In genomic region chr1:153968000-153968363, GRCh38 we compare ENCODE assay signal across 6 cellular contexts. TPM values are rescaled to one million over a fixed set of nuclear protein-coding genes. Genes with fewer than 3 reads are reported as not detected.
DNase-seq lines count a peak whose midpoint lies in the region; ATAC-seq and TF ChIP-seq lines count a peak whose summit lies in the region.

No MANE protein-coding gene starts in this region.

- CTCF ChIA-PET in naive thymus-derived CD4-positive, alpha-beta T cell (lab: Charles Lee), result interaction anchor here (1.1 to 2.2 kb wide), 8 partner anchors 10 to 368 kb away, joined by 3 to 11 read pairs (median 5); partner anchors contain the start of genes DENND4B, JTB and RAB13

- POLR2A ChIA-PET in naive thymus-derived CD4-positive, alpha-beta T cell (lab: Charles Lee), result interaction anchor here (0.5 to 7.0 kb wide), 20 partner anchors 9 to 1891 kb away, joined by 3 to 128 read pairs (median 4); partner anchors contain the start of genes CRTC2, DENND4B, GATAD2B and JTB

- H3K27ac Mint-ChIP-seq in naive thymus-derived CD4-positive, alpha-beta T cell, result peak overlapping the region; percentile 87 to 99 (median 94)

- ATAC-seq in naive thymus-derived CD4-positive, alpha-beta T cell, result no peak

- peaks cover 22 to 68% (median 58%) of the 10 kb centered on the region in 7 donors for H3K4me1 Mint-ChIP-seq in naive thymus-derived CD4-positive, alpha-beta T cell

- H3K4me3 Mint-ChIP-seq in naive thymus-derived CD4-positive, alpha-beta T cell, result peak overlapping the region; percentile 83 to 97 (median 92)

- H3K27ac ChIP-seq in ascending aorta, result peak overlapping the region; percentile 80 to 85
- peak overlapping the region; percentile 79 for H3K27ac ChIP-seq in naive thymus-derived CD4-positive, alpha-beta T cell (ENCODE audit: low read depth, low read length)

- peak overlapping the region; percentile 72 for H3K4me3 ChIP-seq in Jurkat, Clone E6-1 (ENCODE audit: low read length)
- H3K4me3 ChIP-seq in ascending aorta, result peak overlapping the region; percentile 62 to 69
- H3K4me3 ChIP-seq in naive thymus-derived CD4-positive, alpha-beta T cell (ENCODE audit: low read length), result peak overlapping the region; percentile 89

- TF ChIP-seq CTCF in ascending aorta (IDR thresholded peaks at IDR 0.05), result no peak

- H3K9me3 Mint-ChIP-seq in naive thymus-derived CD4-positive, alpha-beta T cell, result no peaks in the 10 kb centered on the region

- no peaks in the 10 kb centered on the region for H3K27me3 Mint-ChIP-seq in naive thymus-derived CD4-positive, alpha-beta T cell

- H3K36me3 ChIP-seq in ascending aorta, result peaks cover 0 to 6% of the 10 kb centered on the region in 2 donors
- H3K36me3 ChIP-seq in naive thymus-derived CD4-positive, alpha-beta T cell (ENCODE audit: control insufficient read depth in 2 of 3, insufficient read depth in 3 of 3, low read length in 3 of 3), result peaks cover 0 to 8% (median 0%) of the 10 kb centered on the region in 3 experiments

- intact Hi-C loops in ascending aorta (cut with DNase I), result loop anchor here (1.0 kb wide), 3 partner anchors 9 to 22 kb away; partner anchors contain the start of genes DENND4B, JTB and RAB13
- intact Hi-C loops in naive thymus-derived CD4-positive, alpha-beta T cell (cut with micrococcal nuclease), result loop anchor here (1.0 to 10.0 kb wide), 9 partner anchors 9 to 987 kb away; partner anchors contain the start of genes JTB (in 2 of the 2), CRTC2 (in 1 of the 2), ILF2 (in 1 of the 2) and PBXIP1 (in 1 of the 2)

- H3K9me3 ChIP-seq in ascending aorta, result no peaks in the 10 kb centered on the region
- no peaks in the 10 kb centered on the region for H3K9me3 ChIP-seq in naive thymus-derived CD4-positive, alpha-beta T cell (ENCODE audit: control insufficient read depth in 2 of 3, low read length in 3 of 3)

- no peak for DNase-seq in Jurkat, Clone E6-1 (ENCODE audit: low read depth, low spot score)
- DNase-seq in ascending aorta (ENCODE audit: low spot score in 2 of 2) (no peak), SIG-M5 (lab: John Stamatoyannopoulos, UW) (no peak), middle frontal gyrus (ENCODE audit: extremely low spot score, low spot score) (no peak)
- no peak for DNase-seq in naive thymus-derived CD4-positive, alpha-beta T cell
- DNase-seq in stimulated activated CD4-positive, alpha-beta T cell treated with anti-CD3 and anti-CD28 coated beads, Interleukin-2, amount 100 ng/mL, for 24 hours, result no peak

- H3K36me3 Mint-ChIP-seq in naive thymus-derived CD4-positive, alpha-beta T cell, result peaks cover 0 to 9% (median 0%) of the 10 kb centered on the region in 5 donors

- peaks cover 7 to 14% of the 10 kb centered on the region in 2 donors for H3K4me1 ChIP-seq in ascending aorta
- H3K4me1 ChIP-seq in naive thymus-derived CD4-positive, alpha-beta T cell (ENCODE audit: control insufficient read depth in 2 of 2, insufficient read depth in 2 of 2, low read length in 2 of 2), result peaks cover 25 to 35% of the 10 kb centered on the region in 2 donors

- H3K27me3 ChIP-seq in ascending aorta, result no peaks in the 10 kb centered on the region
- no peaks in the 10 kb centered on the region for H3K27me3 ChIP-seq in naive thymus-derived CD4-positive, alpha-beta T cell (ENCODE audit: control insufficient read depth in 2 of 2, insufficient read depth in 2 of 2, low read length in 2 of 2)

RNA-seq across cellular contexts. Expression of gene CREB3L4, which starts 0.3 kb away (rescaled TPM):
- 26.4 TPM for polyA plus RNA-seq in Jurkat, Clone E6-1 (2012; ENCODE audit: insufficient read depth, insufficient read length)
- 6.3 TPM for total RNA-seq in ascending aorta
- 1 to 10 TPM; 4.6 to 8.4 (median 7.0) TPM for total RNA-seq in naive thymus-derived CD4-positive, alpha-beta T cell
- polyA plus RNA-seq in naive thymus-derived CD4-positive, alpha-beta T cell, result 1 to 10 TPM; 6.2 to 7.7 TPM

RNA-seq across cellular contexts. Expression of gene SLC39A1, which starts 4.6 kb away (rescaled TPM):
- 53.9 TPM for polyA plus RNA-seq in Jurkat, Clone E6-1 (2012; ENCODE audit: insufficient read depth, insufficient read length)
- 86.3 TPM for total RNA-seq in ascending aorta
- 10 to 100 TPM; 14.4 to 53.2 (median 18.7) TPM for total RNA-seq in naive thymus-derived CD4-positive, alpha-beta T cell
- polyA plus RNA-seq in naive thymus-derived CD4-positive, alpha-beta T cell, result 10 to 100 TPM; 27.8 to 37.4 TPM

RNA-seq across cellular contexts. Expression of gene JTB, which starts 9.5 kb away (rescaled TPM):
- polyA plus RNA-seq in Jurkat, Clone E6-1 (2012; ENCODE audit: insufficient read depth, insufficient read length), result 201 TPM
- 166 TPM for total RNA-seq in ascending aorta
- 100 to 1,000 TPM in 3 of 5 experiments, 10 to 100 TPM in 2; 78.4 to 134 (median 104) TPM for total RNA-seq in naive thymus-derived CD4-positive, alpha-beta T cell
- 100 to 1,000 TPM; 294 to 319 TPM for polyA plus RNA-seq in naive thymus-derived CD4-positive, alpha-beta T cell

RNA-seq across cellular contexts. Expression of gene CRTC2, which starts 9.6 kb away (rescaled TPM):
- polyA plus RNA-seq in Jurkat, Clone E6-1 (2012; ENCODE audit: insufficient read depth, insufficient read length), result 43.1 TPM
- 10.1 TPM for total RNA-seq in ascending aorta
- 100 to 1,000 TPM in 4 of 5 experiments, 10 to 100 TPM in 1; 86.1 to 157 (median 119) TPM for total RNA-seq in naive thymus-derived CD4-positive, alpha-beta T cell
- 10 to 100 TPM; 25.2 to 44.8 TPM for polyA plus RNA-seq in naive thymus-derived CD4-positive, alpha-beta T cell

RNA-seq across cellular contexts. Expression of gene RAB13, which starts 18.2 kb away (rescaled TPM):
- polyA plus RNA-seq in Jurkat, Clone E6-1 (2012; ENCODE audit: insufficient read depth, insufficient read length), result not detected
- 10.0 TPM for total RNA-seq in ascending aorta
- 1 to 10 TPM in 2 of 5 experiments, under 1 TPM in 2, not detected in 1; 0.45 to 2.2 (median 1.4) TPM for total RNA-seq in naive thymus-derived CD4-positive, alpha-beta T cell
- polyA plus RNA-seq in naive thymus-derived CD4-positive, alpha-beta T cell, result not detected
